In the genomic region with DNA sequence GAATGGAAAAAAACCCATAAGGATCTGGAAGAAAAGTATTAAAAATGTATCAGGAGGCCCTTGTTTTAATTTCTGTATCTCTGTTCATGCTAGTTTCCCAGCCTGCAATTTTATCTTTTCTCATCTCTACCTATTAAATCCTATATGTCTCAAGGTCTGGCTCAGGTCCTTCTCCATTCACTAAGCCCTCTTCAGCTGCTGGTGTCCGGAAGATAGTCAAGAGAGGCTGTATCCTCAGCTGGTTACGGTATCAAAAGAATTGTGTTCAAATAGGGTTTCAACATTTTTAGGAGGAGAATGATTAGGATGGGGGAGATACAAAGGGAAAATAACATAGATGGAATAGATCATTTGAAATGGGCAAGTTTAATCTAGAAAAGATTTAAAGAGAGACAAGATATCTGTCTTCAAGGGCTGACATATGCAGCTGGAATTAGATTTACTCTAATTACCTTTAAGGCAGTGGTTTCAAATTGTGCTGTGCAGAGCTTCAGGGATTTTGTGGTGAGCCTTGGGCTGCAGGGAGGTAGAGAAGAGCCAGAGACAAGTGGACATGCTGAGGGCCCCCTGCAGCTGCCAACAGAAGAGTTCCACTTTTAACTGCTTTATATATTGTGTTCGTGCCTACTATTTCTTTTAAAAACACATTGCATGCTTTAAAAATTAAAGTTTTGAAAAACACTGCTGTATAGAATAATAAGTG, we compare ENCODE assay signal across 17 cellular contexts. TPM values are rescaled to one million over a fixed set of nuclear protein-coding genes. Genes with fewer than 3 reads are reported as not detected.
DNase-seq lines count a peak whose midpoint lies in the region; ATAC-seq lines count a peak whose summit lies in the region.
"Had no signal": no experiment of that assay in that cellular context is flagged by ENCODE, and none has a peak within 500 bp of the region (broad histone marks: within the 10 kb centered on the region; RNA-seq: fewer than 3 reads in every experiment).

No MANE protein-coding gene starts in this region.

- peak overlapping the region; percentile 37 for H4K91ac ChIP-seq in trophoblast cell (ENCODE audit: low read depth, low read length)

- ATAC-seq in HG02938 (IDR thresholded peaks at IDR 0.05; ENCODE audit: unreplicated experiment) (no peak), HG02571 (IDR thresholded peaks at IDR 0.05; ENCODE audit: unreplicated experiment) (no peak), GM18909 (IDR thresholded peaks at IDR 0.05; ENCODE audit: poor library complexity, unreplicated experiment) (no peak)
- ATAC-seq: PC-3 had no signal

- H3K79me1 ChIP-seq in trophoblast cell (ENCODE audit: low read length): peaks cover 10% of the 10 kb centered on the region

- H4K8ac ChIP-seq in trophoblast cell (ENCODE audit: low read depth, low read length): no peak overlapping the region

- no peak overlapping the region for H2AFZ ChIP-seq in trophoblast cell (ENCODE audit: insufficient read depth, low read length, poor library complexity)

- no peaks in the 10 kb centered on the region for H3K27me3 ChIP-seq in HUES64 (ENCODE audit: insufficient read depth, low read length)
- no peaks in the 10 kb centered on the region for H3K27me3 ChIP-seq in trophoblast cell (ENCODE audit: insufficient read depth, low read length)
- H3K27me3 ChIP-seq: SJCRH30 had no signal

- no peaks in the 10 kb centered on the region for H3K36me3 ChIP-seq in HUES64 (ENCODE audit: insufficient read depth, low read length)
- H3K36me3 ChIP-seq in trophoblast cell (ENCODE audit: control insufficient read depth in 1 of 2, insufficient read depth in 2 of 2, low read length in 2 of 2): no peaks in the 10 kb centered on the region
- H3K36me3 ChIP-seq: SJCRH30 had no signal

- H2AK5ac ChIP-seq in trophoblast cell (ENCODE audit: low read length): no peak overlapping the region

- H3K4ac ChIP-seq in trophoblast cell (ENCODE audit: low read depth, low read length): peak overlapping the region; percentile 69

- H3K4me3 ChIP-seq in HUES64 (ENCODE audit: low read length) (no peak overlapping the region), trophoblast cell (ENCODE audit: low read depth, low read length) (no peak overlapping the region)
- H3K4me3 ChIP-seq: SJCRH30 had no signal

- H3K79me2 ChIP-seq in trophoblast cell (ENCODE audit: control insufficient read depth, insufficient read depth, low read length, poor library complexity): peaks cover 2% of the 10 kb centered on the region

- no peak overlapping the region for H4K12ac ChIP-seq in trophoblast cell (ENCODE audit: low read depth, low read length)

- H3K9me3 ChIP-seq in HUES64 (ENCODE audit: insufficient read depth, low read depth, low read length) (no peaks in the 10 kb centered on the region), trophoblast cell (ENCODE audit: insufficient read depth, low read depth, low read length) (no peaks in the 10 kb centered on the region)
- H3K9me3 ChIP-seq: SJCRH30 had no signal

- H3K4me2 ChIP-seq in trophoblast cell (ENCODE audit: low read length): no peak overlapping the region

- no peak overlapping the region for H3K23ac ChIP-seq in trophoblast cell (ENCODE audit: low read length)

- WGBS in HUES64: 92% methylated on average over 2 of the region's 3 CpGs
- no CpG with 5 or more reads among the region's 3 CpGs for WGBS in trophoblast cell (ENCODE audit: extremely low coverage, insufficient coverage, insufficient read length)

- peak overlapping the region; percentile 38 for H2BK120ac ChIP-seq in trophoblast cell (ENCODE audit: insufficient read depth, low read length, poor library complexity)

- H3K18ac ChIP-seq in trophoblast cell (ENCODE audit: low read length): no peak overlapping the region

- no peak overlapping the region for H2BK5ac ChIP-seq in trophoblast cell (ENCODE audit: low read depth, low read length, poor library complexity)

- no peak overlapping the region for H3K14ac ChIP-seq in trophoblast cell (ENCODE audit: low read length)

- H3K27ac ChIP-seq in HUES64 (ENCODE audit: low read depth, low read length): peak overlapping the region; percentile 43; the same call in 1 of the 2 replicates
- H3K27ac ChIP-seq in trophoblast cell (ENCODE audit: low read depth, low read length): peak overlapping the region; percentile 48
- H3K27ac ChIP-seq: SJCRH30 had no signal

- no peak overlapping the region for H2BK12ac ChIP-seq in trophoblast cell (ENCODE audit: low read length)

- H3K4me1 ChIP-seq in HUES64 (ENCODE audit: insufficient read depth, low read length) (peaks cover 58% of the 10 kb centered on the region), trophoblast cell (ENCODE audit: control insufficient read depth in 1 of 2, insufficient read depth in 2 of 2, low read length in 2 of 2) (peaks cover 7 to 19% of the 10 kb centered on the region in 2 experiments)
- H3K4me1 ChIP-seq: SJCRH30 had no signal

- DNase-seq in SK-N-DZ (ENCODE audit: low spot score): peak; percentile 94
- DNase-seq in islet precursor cell: peak; percentile 82
- DNase-seq in trophoblast cell: no peak
- DNase-seq in mucosa of gallbladder (ENCODE audit: low spot score): no peak
- DNase-seq: ACHN, AML-193, DMS153, HFFc6, Kasumi-1, NCI-H187 treated with DMSO at 0.1 percent for 48 hours, NCI-H345, PC-3 had no signal

- peak overlapping the region; percentile 22; the same call in 1 of the 2 replicates for H3K9ac ChIP-seq in HUES64 (ENCODE audit: low read depth, low read length)
- H3K9ac ChIP-seq in trophoblast cell (ENCODE audit: low read length): no peak overlapping the region

RNA-seq across cellular contexts. Expression of a gene that starts 24.1 kb away (rescaled TPM):
- 22.8 TPM for polyA plus RNA-seq in HUES64 (2013, experiment 1 of 2)
- 26.6 TPM for polyA plus RNA-seq in HUES64 (2013, experiment 2 of 2)
- polyA plus RNA-seq in SK-N-DZ (2014; cell fraction: cytosol; rRNA removed): 12.8 and 20.4 TPM in 2 replicates
- polyA plus RNA-seq in SK-N-DZ (2014; cell fraction: nucleus; rRNA removed): 20.3 and 39.6 TPM in 2 replicates
- 54.4 and 55.1 TPM in 2 replicates for polyA plus RNA-seq in trophoblast cell (2013)
- total RNA-seq in mucosa of gallbladder: 0.40 TPM
- total RNA-seq: SJCRH30 had no signal

Comparison
In these comparisons a context has a peak if more than half of its experiments do, and no peak if none do; other contexts are left out.
1. DNase-seq: peak in SK-N-DZ (single experiment) and islet precursor cell (single experiment); none in trophoblast cell (0 of 2) and mucosa of gallbladder (single experiment).